Comparison of ENCODE assay signal across 8 cellular contexts in genomic region chr19:41398603-41399002, GRCh38. TPM values are rescaled to one million over a fixed set of nuclear protein-coding genes. Genes with fewer than 3 reads are reported as not detected.
DNase-seq lines count a peak whose midpoint lies in the region; ATAC-seq and TF ChIP-seq lines count a peak whose summit lies in the region.

No MANE protein-coding gene starts in this region.

- intact Hi-C loops in Panc1 (cut with micrococcal nuclease; ENCODE audit: unreplicated experiment): no loop called here
- intact Hi-C loops in esophagus squamous epithelium (cut with DNase I): no loop called here
- intact Hi-C loops in psoas muscle (cut with DNase I): loop anchor here in 1 of 2 donors (5.0 kb wide), 1 partner anchor 39 kb away; the partner anchor contains the start of gene DMAC2

- no peak for ATAC-seq in Panc1
- no peak for ATAC-seq in psoas muscle
- ATAC-seq in GM18907 (IDR thresholded peaks at IDR 0.05; ENCODE audit: unreplicated experiment): no peak

- H3K27me3 ChIP-seq in Panc1 (ENCODE audit: control insufficient read depth, insufficient read depth, low read length) (no peaks in the 10 kb centered on the region), esophagus squamous epithelium (no peaks in the 10 kb centered on the region), psoas muscle (ENCODE audit: insufficient read depth in 3 of 3, low read length in 2 of 3) (no peaks in the 10 kb centered on the region)

- H3K36me3 ChIP-seq in Panc1 (ENCODE audit: control insufficient read depth, insufficient read depth, low read length): peaks cover 8% of the 10 kb centered on the region; the same call in 1 of the 2 replicates
- H3K36me3 ChIP-seq in esophagus squamous epithelium: peaks cover 0 to 37% (median 0%) of the 10 kb centered on the region in 3 donors
- peaks cover 0 to 3% of the 10 kb centered on the region in 2 donors for H3K36me3 ChIP-seq in psoas muscle (ENCODE audit: insufficient read depth in 1 of 2, low read depth in 1 of 2)

- no peaks in the 10 kb centered on the region for H3K9me3 ChIP-seq in Panc1 (ENCODE audit: control insufficient read depth, insufficient read depth, low read depth, low read length)
- no peaks in the 10 kb centered on the region for H3K9me3 ChIP-seq in esophagus squamous epithelium
- no peaks in the 10 kb centered on the region for H3K9me3 ChIP-seq in psoas muscle

- no TSS peak for BruUV-seq in Panc1 (replicated peaks; lab: Mats Ljungman, UMichigan)

- no peak for TF ChIP-seq POLR2A in esophagus squamous epithelium (IDR thresholded peaks at IDR 0.05)

- in situ Hi-C loops in Panc1 (cut with HindIII; ENCODE audit: low pct_unique_long_range_greater_than_20kb, low sequenced_read_pairs): no loop called here
- in situ Hi-C loops in GM13976 (cut with MboI; ENCODE audit: low sequenced_read_pairs, unreplicated experiment): no loop called here

- WGBS in esophagus squamous epithelium, 2 donors: 44 to 53% methylated on average over 3 of the region's 3 CpGs
- WGBS in psoas muscle, 3 donors: 32 to 46% (median 42%) methylated on average over 3 of the region's 3 CpGs

- peak overlapping the region; percentile 96 for H3K27ac ChIP-seq in Panc1 (ENCODE audit: low read length)
- peak overlapping the region in 3 of 4 donors; percentile 96 to 100 (median 96) for H3K27ac ChIP-seq in esophagus squamous epithelium
- peak overlapping the region; percentile 93 for H3K27ac ChIP-seq in psoas muscle

- H3K4me3 ChIP-seq in GM08714 (ENCODE audit: low read length): peak overlapping the region; percentile 99
- peak overlapping the region; percentile 91 to 100 for H3K4me3 ChIP-seq in Panc1 (ENCODE audit: low read depth in 2 of 2, low read length in 2 of 2)
- peak overlapping the region; percentile 83 to 100 (median 86) for H3K4me3 ChIP-seq in esophagus squamous epithelium
- peak overlapping the region; percentile 89 for H3K4me3 ChIP-seq in psoas muscle

- CTCF ChIA-PET in Panc1 (lab: Charles Lee): no interaction called here

- POLR2A ChIA-PET in Panc1 (lab: Charles Lee): no interaction called here

- DNase-seq in Panc1 (ENCODE audit: low read depth, low spot score) (no peak), esophagus squamous epithelium (lab: John Stamatoyannopoulos, UW) (no peak), psoas muscle (no peak), GM13976 (ENCODE audit: low spot score) (no peak), medulla oblongata (ENCODE audit: extremely low spot score) (no peak), NCI-H510A (lab: John Stamatoyannopoulos, UW) (no peak)

- TF ChIP-seq CTCF in Panc1 (IDR thresholded peaks at IDR 0.05) (no peak), esophagus squamous epithelium (IDR thresholded peaks at IDR 0.05) (no peak), psoas muscle (IDR thresholded peaks at IDR 0.05) (no peak), GM13976 (IDR thresholded peaks at IDR 0.05; ENCODE audit: borderline replicate concordance, control extremely low read depth, extremely low read depth, insufficient read depth, missing control alignments) (no peak)

- H3K4me1 ChIP-seq in Panc1 (ENCODE audit: control insufficient read depth, insufficient read depth, low read length) (no peaks in the 10 kb centered on the region), esophagus squamous epithelium (peaks cover 18 to 77% (median 33%) of the 10 kb centered on the region in 3 donors), psoas muscle (peaks cover 18% of the 10 kb centered on the region)

RNA-seq across cellular contexts. Expression of gene BCKDHA, which starts 1.0 kb away (rescaled TPM):
- total RNA-seq in Panc1 (2021; ENCODE audit: unreplicated experiment) (11.2 TPM), esophagus squamous epithelium (10 to 100 TPM; 55.1 to 87.2 (median 58.6) TPM), psoas muscle (10 to 100 TPM; 31.5 to 45.1 (median 39.8) TPM)
- 37.0 TPM for polyA plus RNA-seq in Panc1 (2012; ENCODE audit: insufficient read length)
- polyA plus RNA-seq in psoas muscle: 10 to 100 TPM; 34.9 to 58.8 (median 43.3) TPM

RNA-seq across cellular contexts. Expression of gene EXOSC5, which starts 1.4 kb away (rescaled TPM):
- total RNA-seq in Panc1 (2021; ENCODE audit: unreplicated experiment): 25.2 TPM
- polyA plus RNA-seq in Panc1 (2012; ENCODE audit: insufficient read length): 35.9 TPM
- 10 to 100 TPM; 22.4 to 37.0 (median 28.6) TPM for total RNA-seq in esophagus squamous epithelium
- 10 to 100 TPM; 25.4 to 42.3 (median 41.2) TPM for total RNA-seq in psoas muscle
- 10 to 100 TPM; 34.9 to 78.8 (median 59.0) TPM for polyA plus RNA-seq in psoas muscle

RNA-seq across cellular contexts. Expression of gene TMEM91, which starts 22.3 kb away (rescaled TPM):
- 4.4 TPM for total RNA-seq in Panc1 (2021; ENCODE audit: unreplicated experiment)
- polyA plus RNA-seq in Panc1 (2012; ENCODE audit: insufficient read length): 4.3 TPM
- 10 to 100 TPM in 2 of 4 donors, 1 to 10 TPM in 2; 6.2 to 15.8 (median 9.3) TPM for total RNA-seq in esophagus squamous epithelium
- total RNA-seq in psoas muscle: 1 to 10 TPM; 1.4 to 2.6 (median 1.7) TPM
- polyA plus RNA-seq in psoas muscle: 1 to 10 TPM in 2 of 3 donors, under 1 TPM in 1; 0.88 to 3.1 (median 2.5) TPM

RNA-seq across cellular contexts. Expression of gene B3GNT8, which starts 28.6 kb away (rescaled TPM):
- 0.10 TPM for total RNA-seq in Panc1 (2021; ENCODE audit: unreplicated experiment)
- polyA plus RNA-seq in Panc1 (2012; ENCODE audit: insufficient read length): not detected
- 10 to 100 TPM; 11.6 to 84.4 (median 35.3) TPM for total RNA-seq in esophagus squamous epithelium
- total RNA-seq in psoas muscle: 1 to 10 TPM in 2 of 4 donors, under 1 TPM in 2; 0.55 to 1.9 (median 1.3) TPM
- polyA plus RNA-seq in psoas muscle: under 1 TPM; 0.59 to 0.96 (median 0.73) TPM

RNA-seq across cellular contexts. Expression of gene B9D2, which starts 34.7 kb away (rescaled TPM):
- total RNA-seq in Panc1 (2021; ENCODE audit: unreplicated experiment): 7.1 TPM
- 9.8 TPM for polyA plus RNA-seq in Panc1 (2012; ENCODE audit: insufficient read length)
- 1 to 10 TPM; 2.5 to 4.6 (median 3.7) TPM for total RNA-seq in esophagus squamous epithelium
- 1 to 10 TPM; 1.7 to 2.5 (median 2.0) TPM for total RNA-seq in psoas muscle
- polyA plus RNA-seq in psoas muscle: 10 to 100 TPM in 1 of 3 donors, 1 to 10 TPM in 2; 7.9 to 13.1 (median 9.3) TPM
